In genomic region chr14:92475451-92476187, GRCh38 we compare ENCODE assay signal across 14 cellular contexts. TPM values are rescaled to one million over a fixed set of nuclear protein-coding genes. Genes with fewer than 3 reads are reported as not detected.
DNase-seq lines count a peak whose midpoint lies in the region; ATAC-seq and TF ChIP-seq lines count a peak whose summit lies in the region.
"Had no signal": no experiment of that assay in that cellular context is flagged by ENCODE, and none has a peak within 500 bp of the region (broad histone marks: within the 10 kb centered on the region; RNA-seq: fewer than 3 reads in every experiment).

No MANE protein-coding gene starts in this region.

- H3K4me2 ChIP-seq in neural progenitor cell = no peak overlapping the region
- H3K4me2 ChIP-seq: KMS-11 had no signal

- peaks cover 10% of the 10 kb centered on the region for H3K4me1 Mint-ChIP-seq in neural progenitor cell

- TF ChIP-seq POLR2A in ovary (IDR thresholded peaks at IDR 0.05) = no peak

- no peak overlapping the region for H2AFZ ChIP-seq in neural progenitor cell (replicated peaks)

- no peak for ATAC-seq in GM21737 (IDR thresholded peaks at IDR 0.05; ENCODE audit: unreplicated experiment)
- ATAC-seq: stimulated activated effector memory CD8-positive, alpha-beta T cell treated with anti-CD3 and anti-CD28 coated beads, Interleukin-12 subunit alpha, Interleukin-12 subunit beta, amount 100 ng/mL, for 72 hours had no signal

- H3F3A ChIP-seq in neural progenitor cell (ENCODE audit: low read depth) = no peaks in the 10 kb centered on the region

- WGBS in ovary, 3 donors = 46 to 56% (median 56%) methylated on average over 14 of the region's 14 CpGs

- peaks cover 3% of the 10 kb centered on the region for H3K9me3 Mint-ChIP-seq in neural progenitor cell

- no peaks in the 10 kb centered on the region for H3K27me3 ChIP-seq in ovary
- H3K27me3 ChIP-seq in neural progenitor cell = no peaks in the 10 kb centered on the region
- H3K27me3 ChIP-seq: colonic mucosa had no signal

- H3K27ac ChIP-seq in ovary (no peak overlapping the region), neural progenitor cell (no peak overlapping the region)
- H3K27ac ChIP-seq: colonic mucosa, KMS-11 had no signal

- no peaks in the 10 kb centered on the region for H4K20me1 ChIP-seq in neural progenitor cell (ENCODE audit: low read depth)

- DNase-seq in CD1c-positive myeloid dendritic cell (ENCODE audit: extremely low spot score) (peak; percentile 83), SKM-1 (lab: John Stamatoyannopoulos, UW; ENCODE audit: unreplicated experiment) (peak; percentile 71), fibroblast of the conjunctiva (ENCODE audit: low read depth) (peak; percentile 70), ovary (peak; percentile 50 to 85 (median 66)), neural progenitor cell (ENCODE audit: low spot score) (no peak), NCI-H69 (lab: John Stamatoyannopoulos, UW) (no peak)
- DNase-seq in activated CD4-positive, CD25-positive, alpha-beta regulatory T cell treated with anti-CD3 and anti-CD28 coated beads, Interleukin-2, amount 50 U/mL, for 72 hours = no peak
- DNase-seq: activated CD4-positive, CD25-positive, alpha-beta regulatory T cell; colonic mucosa; NCI-H2227 treated with DMSO at 0.1 percent for 48 hours; SHP77 had no signal

- no peak overlapping the region for H3K9ac ChIP-seq in neural progenitor cell
- H3K9ac ChIP-seq: KMS-11 had no signal

- no peak overlapping the region for H3K4me3 Mint-ChIP-seq in neural progenitor cell
- H3K4me3 Mint-ChIP-seq: stimulated activated effector memory CD8-positive, alpha-beta T cell treated with anti-CD3 and anti-CD28 coated beads, Interleukin-12 subunit alpha, Interleukin-12 subunit beta, amount 100 ng/mL, for 72 hours had no signal

- H3K4me1 ChIP-seq in ovary (ENCODE audit: insufficient read depth) (peaks cover 1% of the 10 kb centered on the region), neural progenitor cell (no peaks in the 10 kb centered on the region)
- H3K4me1 ChIP-seq: colonic mucosa had no signal

- H3K9me3 ChIP-seq in ovary (no peaks in the 10 kb centered on the region), neural progenitor cell (ENCODE audit: low read depth) (no peaks in the 10 kb centered on the region)
- H3K9me3 ChIP-seq: colonic mucosa had no signal

- no peak overlapping the region for H3K27ac Mint-ChIP-seq in neural progenitor cell
- H3K27ac Mint-ChIP-seq: stimulated activated effector memory CD8-positive, alpha-beta T cell treated with anti-CD3 and anti-CD28 coated beads, Interleukin-12 subunit alpha, Interleukin-12 subunit beta, amount 100 ng/mL, for 72 hours had no signal

- H3K36me3 Mint-ChIP-seq in neural progenitor cell = no peaks in the 10 kb centered on the region
- H3K36me3 Mint-ChIP-seq: stimulated activated effector memory CD8-positive, alpha-beta T cell treated with anti-CD3 and anti-CD28 coated beads, Interleukin-12 subunit alpha, Interleukin-12 subunit beta, amount 100 ng/mL, for 72 hours had no signal

- H3K36me3 ChIP-seq in ovary (no peaks in the 10 kb centered on the region), neural progenitor cell (no peaks in the 10 kb centered on the region)
- H3K36me3 ChIP-seq: colonic mucosa had no signal

- no peaks in the 10 kb centered on the region for H3K79me2 ChIP-seq in neural progenitor cell (ENCODE audit: low read depth)

- no peak for TF ChIP-seq CTCF in ovary (IDR thresholded peaks at IDR 0.05)
- TF ChIP-seq CTCF in neural progenitor cell (IDR thresholded peaks at IDR 0.05) = no peak

- intact Hi-C loops in ovary (cut with DNase I) = no loop called here

- H3K4me3 ChIP-seq in ovary (no peak overlapping the region), neural progenitor cell (no peak overlapping the region)
- H3K4me3 ChIP-seq: colonic mucosa had no signal

- no peak for TF ChIP-seq EP300 in ovary (IDR thresholded peaks at IDR 0.05)

- H3K27me3 Mint-ChIP-seq in neural progenitor cell (ENCODE audit: insufficient read depth, low read depth) = peaks cover 3% of the 10 kb centered on the region

RNA-seq across cellular contexts. Expression of gene RIN3, which starts 38.0 kb away (rescaled TPM):
- total RNA-seq in ovary = 10 to 100 TPM in 5 of 7 donors, 1 to 10 TPM in 2; 6.2 to 27.9 (median 17.0) TPM
- polyA plus RNA-seq in ovary = 1 to 10 TPM; 3.8 to 8.1 TPM
- total RNA-seq in neural progenitor cell (ENCODE audit: low replicate concordance) = 0.09 and 0.22 TPM in 2 replicates

Comparison
In these comparisons a context has a peak if more than half of its experiments do, and no peak if none do; other contexts are left out.
1. DNase-seq: peak in CD1c-positive myeloid dendritic cell (single experiment), SKM-1 (single experiment), fibroblast of the conjunctiva (single experiment) and ovary (5 of 5); none in neural progenitor cell (single experiment), activated CD4-positive, CD25-positive, alpha-beta regulatory T cell treated with anti-CD3 and anti-CD28 coated beads, Interleukin-2, amount 50 U/mL, for 72 hours (single experiment) and NCI-H69 (single experiment).